ENCODE assay signal across 8 cellular contexts in genomic region chr14:102917469-102918211, GRCh38. TPM values are rescaled to one million over a fixed set of nuclear protein-coding genes. Genes with fewer than 3 reads are reported as not detected.
DNase-seq lines count a peak whose midpoint lies in the region; ATAC-seq, FAIRE-seq and TF ChIP-seq lines count a peak whose summit lies in the region.

No MANE protein-coding gene starts in this region.

- no peak overlapping the region for H3K4me3 ChIP-seq in endothelial cell of umbilical vein (replicated peaks in 1 of 3; ENCODE audit: insufficient read depth in 1 of 3, low read depth in 1 of 3, low read length in 3 of 3)
- no peak overlapping the region for H3K4me3 ChIP-seq in neural cell (ENCODE audit: low read length)
- H3K4me3 ChIP-seq in tibial nerve, result no peak overlapping the region

- peak; percentile 72 to 78 for TF ChIP-seq CTCF in endothelial cell of umbilical vein (IDR thresholded peaks at IDR 0.05; ENCODE audit: extremely low read depth in 1 of 2, insufficient read depth in 1 of 2, low read depth in 1 of 2, low read length in 2 of 2)
- TF ChIP-seq CTCF in neural cell (IDR thresholded peaks at IDR 0.05; ENCODE audit: poor library complexity, severe bottlenecking), result peak; percentile 27
- peak; percentile 43 to 63 (median 58) for TF ChIP-seq CTCF in tibial nerve (IDR thresholded peaks at IDR 0.05)

- dilution Hi-C loops in endothelial cell of umbilical vein (cut with MboI; ENCODE audit: extremely low pct_ligation_motif_present, low sequenced_read_pairs), result no loop called here

- peak; percentile 53 for DNase-seq in DMS53 (lab: John Stamatoyannopoulos, UW)
- DNase-seq in DMS53 treated with DMSO at 0.1 percent for 48 hours (lab: John Stamatoyannopoulos, UW; ENCODE audit: unreplicated experiment), result no peak
- peak; percentile 47 for DNase-seq in NCI-H1105 treated with DMSO at 0.1 percent for 48 hours (lab: John Stamatoyannopoulos, UW)
- peak; percentile 18 to 53 for DNase-seq in activated CD8-positive, alpha-beta memory T cell treated with anti-CD3 and anti-CD28 coated beads for 1 hour (ENCODE audit: extremely low read depth in 1 of 2, low read depth in 1 of 2)
- DNase-seq in endothelial cell of umbilical vein (ENCODE audit: low read depth, low spot score), result peak; percentile 47
- peak; percentile 41 to 55 for DNase-seq in tibial nerve (ENCODE audit: low spot score in 2 of 2)

- H3K9me3 ChIP-seq in endothelial cell of umbilical vein (replicated peaks; ENCODE audit: control insufficient read depth, insufficient read depth, low read length) (no peaks in the 10 kb centered on the region), neural cell (ENCODE audit: low read length) (peaks cover 4% of the 10 kb centered on the region), tibial nerve (no peaks in the 10 kb centered on the region)

- H3K36me3 ChIP-seq in endothelial cell of umbilical vein (ENCODE audit: control insufficient read depth in 2 of 2, extremely low read depth in 1 of 2, insufficient read depth in 2 of 2, low read length in 2 of 2) (no peaks in the 10 kb centered on the region), neural cell (ENCODE audit: insufficient read depth, low read length) (no peaks in the 10 kb centered on the region), tibial nerve (no peaks in the 10 kb centered on the region)

- 32 to 33% methylated on average over 10 to 12 of the region's 12 CpGs for WGBS in tibial nerve, 2 donors

- TF ChIP-seq RAD21 in neural cell (conservative IDR thresholded peaks at IDR 0.05), result peak; percentile 16

- peak; percentile 48 for FAIRE-seq in endothelial cell of umbilical vein (lab: Jason Lieb, UNC)

- peaks cover 7 to 8% of the 10 kb centered on the region in 2 experiments for H3K27me3 ChIP-seq in endothelial cell of umbilical vein (ENCODE audit: control insufficient read depth in 2 of 2, insufficient read depth in 2 of 2, low read length in 2 of 2)
- H3K27me3 ChIP-seq in neural cell (ENCODE audit: insufficient read depth, low read depth, low read length), result peaks cover 16% of the 10 kb centered on the region
- peaks cover 0 to 8% of the 10 kb centered on the region in 2 donors for H3K27me3 ChIP-seq in tibial nerve

- H3K4me2 ChIP-seq in endothelial cell of umbilical vein (ENCODE audit: insufficient read depth, low read length) (no peak overlapping the region), neural cell (ENCODE audit: low read length) (no peak overlapping the region)

- TF ChIP-seq EP300 in neural cell (conservative IDR thresholded peaks at IDR 0.05; ENCODE audit: poor library complexity, severe bottlenecking), result no peak
- no peak for TF ChIP-seq EP300 in tibial nerve (IDR thresholded peaks at IDR 0.05)

- no TSS peak for BruUV-seq in endothelial cell of umbilical vein (replicated peaks; lab: Mats Ljungman, UMichigan)

- POLR2A ChIA-PET in endothelial cell of umbilical vein (lab: Charles Lee), result no interaction called here

- TF ChIP-seq POLR2A in endothelial cell of umbilical vein (IDR thresholded peaks at IDR 0.05; ENCODE audit: low read depth, low read length) (no peak), tibial nerve (IDR thresholded peaks at IDR 0.05) (no peak)

- H2AFZ ChIP-seq in endothelial cell of umbilical vein (ENCODE audit: low read depth, low read length) (no peak overlapping the region), neural cell (ENCODE audit: low read depth, low read length) (no peak overlapping the region)

- no peaks in the 10 kb centered on the region for H3K9me1 ChIP-seq in endothelial cell of umbilical vein (replicated peaks; ENCODE audit: control insufficient read depth, extremely low read depth, insufficient read depth, low read length)

- no peaks in the 10 kb centered on the region for H3F3A ChIP-seq in neural cell (ENCODE audit: insufficient read depth, low read length, poor library complexity, severe bottlenecking)

- no peaks in the 10 kb centered on the region for H4K20me1 ChIP-seq in endothelial cell of umbilical vein (replicated peaks; ENCODE audit: control insufficient read depth, extremely low read depth, insufficient read depth, low read length)
- H4K20me1 ChIP-seq in neural cell (ENCODE audit: insufficient read depth), result no peaks in the 10 kb centered on the region

- ATAC-seq in HG02798 (IDR thresholded peaks at IDR 0.05; ENCODE audit: poor library complexity, unreplicated experiment), result no peak

- CTCF ChIA-PET in endothelial cell of umbilical vein (lab: Charles Lee), result interaction anchor here (0.6 to 2.8 kb wide), 8 partner anchors 9 to 393 kb away, joined by 3 to 47 read pairs (median 4); no protein-coding TSS in a partner anchor

- intact Hi-C loops in endothelial cell of umbilical vein (cut with micrococcal nuclease), result loop anchor here (1.0 to 2.0 kb wide), 5 partner anchors 142 to 479 kb away; no protein-coding TSS in a partner anchor

- H3K79me2 ChIP-seq in endothelial cell of umbilical vein (ENCODE audit: control insufficient read depth, insufficient read depth, low read length) (no peaks in the 10 kb centered on the region), neural cell (replicated peaks; ENCODE audit: insufficient read depth, low read length) (no peaks in the 10 kb centered on the region)

- H3K9me2 ChIP-seq in neural cell (ENCODE audit: insufficient read depth, low read length), result no peaks in the 10 kb centered on the region

- H3K27ac ChIP-seq in endothelial cell of umbilical vein (ENCODE audit: insufficient read depth, low read depth, low read length) (no peak overlapping the region), neural cell (ENCODE audit: low read length) (no peak overlapping the region), tibial nerve (no peak overlapping the region)

- no peak overlapping the region for H3K9ac ChIP-seq in endothelial cell of umbilical vein (replicated peaks; ENCODE audit: extremely low read depth, insufficient read depth, low read length)
- no peak overlapping the region for H3K9ac ChIP-seq in neural cell (ENCODE audit: low read length)

- H3K4me1 ChIP-seq in endothelial cell of umbilical vein (ENCODE audit: control insufficient read depth, extremely low read depth, insufficient read depth, low read length) (no peaks in the 10 kb centered on the region), tibial nerve (peaks cover 0 to 2% (median under 1%) of the 10 kb centered on the region in 4 donors)

TF ChIP-seq in endothelial cell of umbilical vein, 7 proteins besides CTCF, POLR2A, EP300 and RAD21:
- no peak for TF ChIP-seq JUN (IDR thresholded peaks at IDR 0.05; ENCODE audit: borderline replicate concordance, insufficient read depth, insufficient read length, low read depth)
- no peak for TF ChIP-seq MAX (IDR thresholded peaks at IDR 0.05; ENCODE audit: insufficient read depth, insufficient read length)
- TF ChIP-seq FOS (IDR thresholded peaks at IDR 0.05; ENCODE audit: borderline replicate concordance, insufficient read depth, low read length), result no peak
- TF ChIP-seq EZH2 (IDR thresholded peaks at IDR 0.05; ENCODE audit: borderline replicate concordance, low read depth, low read length, severe bottlenecking), result no peak
- no peak for TF ChIP-seq MYC (IDR thresholded peaks at IDR 0.05; ENCODE audit: low read depth, low read length)
- TF ChIP-seq POLR2AphosphoS5 (IDR thresholded peaks at IDR 0.05; ENCODE audit: insufficient read depth, low read depth, low read length), result no peak
- no peak for TF ChIP-seq GATA2 (IDR thresholded peaks at IDR 0.05; ENCODE audit: insufficient read depth, insufficient read length, low read depth, low read length)

TF ChIP-seq in neural cell, 6 proteins besides CTCF, POLR2A, EP300 and RAD21:
- TF ChIP-seq POLR2AphosphoS5 (IDR thresholded peaks at IDR 0.05), result no peak
- peak; percentile 42 for TF ChIP-seq SMC3 (conservative IDR thresholded peaks at IDR 0.05; ENCODE audit: poor library complexity)

RNA-seq across cellular contexts. Expression of gene AMN, which starts 4.8 kb away (rescaled TPM):
- total RNA-seq in endothelial cell of umbilical vein, result not detected in 2 replicates
- polyA plus RNA-seq in endothelial cell of umbilical vein, result 0.03 and 0.05 TPM in 2 replicates
- polyA plus RNA-seq in endothelial cell of umbilical vein (2011; cell fraction: cytosol; rRNA removed), result not detected in 2 replicates
- polyA plus RNA-seq in endothelial cell of umbilical vein (2011; cell fraction: nucleus; rRNA removed), result 0.13 and 0.25 TPM in 2 replicates
- not detected in 2 replicates for polyA plus RNA-seq in endothelial cell of umbilical vein (2012)
- polyA minus RNA-seq in endothelial cell of umbilical vein, result not detected in 2 replicates
- not detected for polyA minus RNA-seq in endothelial cell of umbilical vein (2011; cell fraction: cytosol; rRNA and poly(A)+ RNA removed)
- polyA minus RNA-seq in endothelial cell of umbilical vein (2011; cell fraction: nucleus; rRNA and poly(A)+ RNA removed), result 0.19 TPM in 1 of 2 replicates, not detected in the other
- 0.15 and 1.3 TPM in 2 replicates for polyA plus RNA-seq in neural cell
- polyA minus RNA-seq in neural cell, result 0.24 TPM in 1 of 2 replicates, not detected in the other
- total RNA-seq in tibial nerve, result under 1 TPM in 1 of 4 donors, not detected in 3; 0.21 TPM
